Comparison of ENCODE assay signal across 8 cellular contexts in genomic region chr9:72365525-72366256, GRCh38. TPM values are rescaled to one million over a fixed set of nuclear protein-coding genes. Genes with fewer than 3 reads are reported as not detected.
DNase-seq lines count a peak whose midpoint lies in the region; ATAC-seq and TF ChIP-seq lines count a peak whose summit lies in the region.

No MANE protein-coding gene starts in this region.

- peaks cover 37% of the 10 kb centered on the region for H3K4me1 ChIP-seq in DND-41 (ENCODE audit: insufficient read depth, low read length)

- peaks cover 26% of the 10 kb centered on the region for H3K36me3 ChIP-seq in DND-41 (ENCODE audit: insufficient read depth, low read length)
- H3K36me3 ChIP-seq in SK-N-MC (ENCODE audit: insufficient read depth, low read length) = peaks cover 30% of the 10 kb centered on the region

- TF ChIP-seq CTCF in DND-41 (IDR thresholded peaks at IDR 0.05; ENCODE audit: borderline replicate concordance, extremely low read depth, low read length, poor library complexity, severe bottlenecking) = no peak
- no peak for TF ChIP-seq CTCF in glutamatergic neuron (IDR thresholded peaks at IDR 0.05; ENCODE audit: partially characterized antibody, unreplicated experiment)

- peak overlapping the region; percentile 92 for H3K4me2 ChIP-seq in DND-41 (ENCODE audit: insufficient read depth, low read length)

- H3K9me3 ChIP-seq in DND-41 (ENCODE audit: insufficient read depth, low read length, severe bottlenecking) (no peaks in the 10 kb centered on the region), SK-N-MC (ENCODE audit: low read depth, low read length) (no peaks in the 10 kb centered on the region)

- no peaks in the 10 kb centered on the region for H3K9me3 Mint-ChIP-seq in activated naive CD8-positive, alpha-beta T cell treated with anti-CD3 and anti-CD28 coated beads for 36 hours
- H3K9me3 Mint-ChIP-seq in glutamatergic neuron (ENCODE audit: unreplicated experiment) = peaks cover 16% of the 10 kb centered on the region

- H3K4me3 ChIP-seq in DND-41 (ENCODE audit: low read depth in 1 of 2, low read length in 2 of 2) (peak overlapping the region; percentile 29 to 83; a peak in 3 of 4 replicates), SK-N-MC (peak overlapping the region; percentile 98)

- H4K20me1 ChIP-seq in DND-41 (ENCODE audit: insufficient read depth, low read length) = peaks cover 32% of the 10 kb centered on the region

- peak overlapping the region; percentile 93 for H3K27ac ChIP-seq in DND-41 (ENCODE audit: low read length)
- H3K27ac ChIP-seq in SK-N-MC = peak overlapping the region; percentile 77; the same call in 1 of the 2 replicates

- H3K27me3 Mint-ChIP-seq in activated naive CD8-positive, alpha-beta T cell treated with anti-CD3 and anti-CD28 coated beads for 36 hours = no peaks in the 10 kb centered on the region
- H3K27me3 Mint-ChIP-seq in glutamatergic neuron (ENCODE audit: unreplicated experiment) = peaks cover 18% of the 10 kb centered on the region

- H2AFZ ChIP-seq in DND-41 (ENCODE audit: low read depth, low read length) = peak overlapping the region; percentile 77

- peak; percentile 74 for DNase-seq in DND-41
- peak; percentile 81 for DNase-seq in Kasumi-1 (lab: John Stamatoyannopoulos, UW)
- DNase-seq in SK-N-MC (ENCODE audit: low read depth, low spot score) = no peak
- peak; percentile 51 for DNase-seq in activated naive CD8-positive, alpha-beta T cell treated with anti-CD3 and anti-CD28 coated beads for 36 hours
- peak; percentile 78 for DNase-seq in glutamatergic neuron
- DNase-seq in nucleus accumbens (lab: John Stamatoyannopoulos, UW) = peak in 55 of 56 donors; percentile 50 to 94 (median 86)
- peak; percentile 89 for DNase-seq in superior temporal gyrus (ENCODE audit: extremely low spot score)

- peak overlapping the region; percentile 94 for H3K27ac Mint-ChIP-seq in activated naive CD8-positive, alpha-beta T cell treated with anti-CD3 and anti-CD28 coated beads for 36 hours
- H3K27ac Mint-ChIP-seq in glutamatergic neuron (ENCODE audit: unreplicated experiment) = peak overlapping the region; percentile 100

- H3K36me3 Mint-ChIP-seq in activated naive CD8-positive, alpha-beta T cell treated with anti-CD3 and anti-CD28 coated beads for 36 hours = peaks cover 21% of the 10 kb centered on the region
- H3K36me3 Mint-ChIP-seq in glutamatergic neuron (ENCODE audit: unreplicated experiment) = no peaks in the 10 kb centered on the region

- no peaks in the 10 kb centered on the region for H3K27me3 ChIP-seq in DND-41 (ENCODE audit: insufficient read depth, low read length, poor library complexity)

- peak overlapping the region; percentile 78 for H3K4me3 Mint-ChIP-seq in activated naive CD8-positive, alpha-beta T cell treated with anti-CD3 and anti-CD28 coated beads for 36 hours
- H3K4me3 Mint-ChIP-seq in glutamatergic neuron (ENCODE audit: unreplicated experiment) = peak overlapping the region; percentile 92

- H3K9ac ChIP-seq in DND-41 (ENCODE audit: low read depth, low read length) = peak overlapping the region; percentile 78
- H3K9ac ChIP-seq in SK-N-MC (ENCODE audit: insufficient read length) = peak overlapping the region; percentile 66

- H3K79me2 ChIP-seq in DND-41 (ENCODE audit: insufficient read depth, low read length) = peaks cover 46% of the 10 kb centered on the region

- peaks cover 18% of the 10 kb centered on the region for H3K4me1 Mint-ChIP-seq in activated naive CD8-positive, alpha-beta T cell treated with anti-CD3 and anti-CD28 coated beads for 36 hours
- H3K4me1 Mint-ChIP-seq in glutamatergic neuron (ENCODE audit: low read depth, unreplicated experiment) = peaks cover 5% of the 10 kb centered on the region

- ATAC-seq in DND-41 (ENCODE audit: insufficient read depth, low read depth) = peak; percentile 58
- ATAC-seq in GM21786 (IDR thresholded peaks at IDR 0.05; ENCODE audit: unreplicated experiment) = peak; percentile 27

RNA-seq across cellular contexts. Expression of gene ZFAND5, which starts 0.7 kb away (rescaled TPM):
- total RNA-seq in activated naive CD8-positive, alpha-beta T cell treated with anti-CD3 and anti-CD28 coated beads for 36 hours = 10 to 100 TPM; 95.2 to 96.0 TPM
- total RNA-seq in glutamatergic neuron (ENCODE audit: unreplicated experiment) = 218 TPM
